In genomic region chr16:75252049-75252864, GRCh38 we compare ENCODE assay signal across 9 cellular contexts. TPM values are rescaled to one million over a fixed set of nuclear protein-coding genes. Genes with fewer than 3 reads are reported as not detected.
DNase-seq lines count a peak whose midpoint lies in the region; ATAC-seq, FAIRE-seq and TF ChIP-seq lines count a peak whose summit lies in the region.
"Had no signal": no experiment of that assay in that cellular context is flagged by ENCODE, and none has a peak within 500 bp of the region (broad histone marks: within the 10 kb centered on the region; RNA-seq: fewer than 3 reads in every experiment).

No MANE protein-coding gene starts in this region.

- H3K9me3 Mint-ChIP-seq in natural killer cell, result no peaks in the 10 kb centered on the region
- H3K9me3 Mint-ChIP-seq in natural killer cell treated with Interleukin-12 subunit alpha and Interleukin-12 subunit beta and Interleukin-15 and Interleukin-18, amount 100 ng/mL, for 72 hours, result no peaks in the 10 kb centered on the region
- H3K9me3 Mint-ChIP-seq in naive B cell, result no peaks in the 10 kb centered on the region

- H2AK5ac ChIP-seq in H1 (ENCODE audit: low read depth, low read length), result peak overlapping the region; percentile 97

- H3K23ac ChIP-seq in H1 (ENCODE audit: insufficient read length), result no peak overlapping the region

- H3K9me3 ChIP-seq in H1 (ENCODE audit: insufficient read depth in 2 of 2, low read depth in 1 of 2, low read length in 1 of 2) (no peaks in the 10 kb centered on the region), vagina (no peaks in the 10 kb centered on the region)

- TF ChIP-seq CTCF in natural killer cell (IDR thresholded peaks at IDR 0.05) (no peak), H1 (IDR thresholded peaks at IDR 0.05; ENCODE audit: control extremely low read depth in 1 of 3, insufficient read depth in 1 of 3, low read depth in 1 of 3, low read length in 3 of 3) (no peak), vagina (IDR thresholded peaks at IDR 0.05) (no peak)

- CTCF ChIA-PET in H1 (lab: Charles Lee; ENCODE audit: partially characterized antibody), result interaction anchor here (0.6 to 15.7 kb wide), 3 partner anchors 17 to 392 kb away, joined by 3 to 236 read pairs (median 16); no protein-coding TSS in a partner anchor

- H3K36me3 ChIP-seq in H1 (ENCODE audit: control insufficient read depth in 2 of 4, insufficient read depth in 4 of 4, low read length in 3 of 4), result no peaks in the 10 kb centered on the region
- H3K36me3 ChIP-seq in vagina, result no peaks in the 10 kb centered on the region

- peaks cover 27 to 31% of the 10 kb centered on the region in 2 experiments for H4K20me1 ChIP-seq in H1 (replicated peaks in 1 of 2; ENCODE audit: control insufficient read depth in 1 of 2, insufficient read depth in 2 of 2, low read length in 2 of 2)

- ATAC-seq in natural killer cell (no peak), naive B cell (ENCODE audit: low read depth in 2 of 2) (no peak), left colon (no peak)
- ATAC-seq in natural killer cell treated with Interleukin-12 subunit alpha and Interleukin-12 subunit beta and Interleukin-15 and Interleukin-18, amount 100 ng/mL, for 72 hours, result no peak

- peaks cover 14% of the 10 kb centered on the region; the same call in 1 of the 2 replicates for H3K23me2 ChIP-seq in H1 (ENCODE audit: low read depth, low read length)

- H2AFZ ChIP-seq in H1 (ENCODE audit: low read length), result peak overlapping the region; percentile 62; the same call in 1 of the 2 replicates

- H4K5ac ChIP-seq in H1 (ENCODE audit: insufficient read length, low read depth, low read length), result peak overlapping the region; percentile 73

- intact Hi-C loops in natural killer cell (cut with micrococcal nuclease) (no loop called here), vagina (cut with DNase I) (loop anchor here (5.0 kb wide), 1 partner anchor 50 kb away; no protein-coding TSS in a partner anchor), left colon (cut with DNase I, micrococcal nuclease) (no loop called here)

- H3K27ac ChIP-seq in H1 (ENCODE audit: low read depth, low read length) (peak overlapping the region; percentile 84), vagina (peak overlapping the region; percentile 88)

- H3K4me1 ChIP-seq in H1 (replicated peaks in 1 of 4; ENCODE audit: control insufficient read depth in 3 of 4, insufficient read depth in 4 of 4, low read length in 3 of 4), result peaks cover 13 to 76% (median 65%) of the 10 kb centered on the region in 4 experiments
- peaks cover 93% of the 10 kb centered on the region for H3K4me1 ChIP-seq in vagina

- H4K8ac ChIP-seq in H1 (ENCODE audit: extremely low read depth, insufficient read depth, low read length), result peak overlapping the region; percentile 84

- TF ChIP-seq POLR2A in H1 (IDR thresholded peaks at IDR 0.05; ENCODE audit: control extremely low read depth in 1 of 2, low read depth in 2 of 2, low read length in 2 of 2), result no peak
- TF ChIP-seq POLR2A in vagina (IDR thresholded peaks at IDR 0.05), result no peak

- WGBS in H1 (ENCODE audit: extremely low coverage in 1 of 2, insufficient coverage in 1 of 2, insufficient read length in 1 of 2, insufficient replicate concordance in 2 of 2, low coverage in 1 of 2, low lambda C conversion rate in 2 of 2, missing lambda C conversion rate in 1 of 2), 2 experiments, result 53% methylated on average over 20 of the region's 24 CpGs; no CpG with 5 or more reads in 1 of the 2 experiments

- H2BK20ac ChIP-seq in H1 (ENCODE audit: low read length), result peak overlapping the region; percentile 100; the same call in 1 of the 2 replicates

- POLR2A ChIA-PET in H1 (lab: Charles Lee; ENCODE audit: partially characterized antibody), result interaction anchor here (0.9 to 16.2 kb wide), 9 partner anchors 12 to 181 kb away, joined by 3 to 375 read pairs (median 5); partner anchors contain the start of gene CFDP1

- peak overlapping the region; percentile 88; the same call in 1 of the 2 replicates for H2BK15ac ChIP-seq in H1 (ENCODE audit: low read length)

- H3K27me3 ChIP-seq in H1 (replicated peaks in 1 of 4; ENCODE audit: control insufficient read depth in 3 of 4, extremely low read depth in 1 of 4, insufficient read depth in 3 of 4, low read length in 3 of 4), result no peaks in the 10 kb centered on the region; a peak in 1 of 7 replicates
- H3K27me3 ChIP-seq in vagina, result no peaks in the 10 kb centered on the region

- H3K14ac ChIP-seq in H1 (ENCODE audit: insufficient read length), result no peak overlapping the region

- peak overlapping the region; percentile 47 for H2BK120ac ChIP-seq in H1 (replicated peaks; ENCODE audit: low read depth, low read length)

- peak overlapping the region; percentile 58 for H3K4me3 Mint-ChIP-seq in natural killer cell
- H3K4me3 Mint-ChIP-seq in natural killer cell treated with Interleukin-12 subunit alpha and Interleukin-12 subunit beta and Interleukin-15 and Interleukin-18, amount 100 ng/mL, for 72 hours, result no peak overlapping the region
- H3K4me3 Mint-ChIP-seq in naive B cell, result peak overlapping the region in 7 of 8 donors; percentile 51 to 85 (median 70)

- no peak for DNase-seq in natural killer cell
- DNase-seq in natural killer cell treated with Interleukin-12 subunit alpha and Interleukin-12 subunit beta and Interleukin-15 and Interleukin-18, amount 100 ng/mL, for 72 hours (ENCODE audit: low spot score), result no peak
- no peak for DNase-seq in H1 (ENCODE audit: low read depth in 1 of 2, low spot score in 2 of 2)
- DNase-seq in naive B cell, result no peak
- no peak for DNase-seq in vagina (ENCODE audit: extremely low spot score in 2 of 2)
- DNase-seq in left colon, result no peak
- DNase-seq in CD1c-positive myeloid dendritic cell (ENCODE audit: extremely low spot score), result no peak
- DNase-seq in activated CD4-positive, alpha-beta T cell treated with anti-CD3 and anti-CD28 coated beads, Interleukin-2, amount 50 U/mL, for 48 hours, result no peak

- H3K4me3 ChIP-seq in H1 (ENCODE audit: extremely low read depth in 1 of 4, insufficient read depth in 2 of 4, low read depth in 3 of 4, low read length in 4 of 4) (peak overlapping the region in 3 of 4 experiments; percentile 5 to 51 (median 19); a peak in 4 of 8 replicates), vagina (peak overlapping the region; percentile 57 to 85)

- H3K27ac Mint-ChIP-seq in natural killer cell, result no peak overlapping the region
- H3K27ac Mint-ChIP-seq in natural killer cell treated with Interleukin-12 subunit alpha and Interleukin-12 subunit beta and Interleukin-15 and Interleukin-18, amount 100 ng/mL, for 72 hours, result no peak overlapping the region
- peak overlapping the region in 2 of 6 donors; percentile 47 to 54 for H3K27ac Mint-ChIP-seq in naive B cell

- peak overlapping the region; percentile 98 for H3K18ac ChIP-seq in H1 (ENCODE audit: extremely low read depth, low read length)

- H3K9ac ChIP-seq in H1 (replicated peaks in 1 of 4; ENCODE audit: extremely low read depth in 1 of 4, low read depth in 3 of 4, low read length in 3 of 4), result peak overlapping the region in 3 of 4 experiments; percentile 26 to 61 (median 42); a peak in 6 of 7 replicates

- H3K56ac ChIP-seq in H1 (replicated peaks; ENCODE audit: insufficient read length, low read depth, low read length), result peak overlapping the region; percentile 63

- H3K4ac ChIP-seq in H1 (replicated peaks; ENCODE audit: insufficient read length, low read depth, low read length), result peak overlapping the region; percentile 94

- H3K79me2 ChIP-seq in H1 (ENCODE audit: control insufficient read depth in 1 of 2, insufficient read depth in 2 of 2, low read length in 2 of 2), result peaks cover 27 to 75% of the 10 kb centered on the region in 2 experiments

- no peak for TF ChIP-seq RAD21 in H1 (IDR thresholded peaks at IDR 0.05 in 1 of 2, conservative IDR thresholded peaks at IDR 0.05 in 1 of 2; ENCODE audit: low read depth in 2 of 2, low read length in 2 of 2)

- peak overlapping the region; percentile 98 for H2BK5ac ChIP-seq in H1 (ENCODE audit: low read depth, low read length)

- H3K27me3 Mint-ChIP-seq in natural killer cell (ENCODE audit: low read depth in 2 of 2) (peaks cover 42 to 51% of the 10 kb centered on the region in 2 donors), naive B cell (peaks cover 48 to 90% (median 66%) of the 10 kb centered on the region in 3 donors)
- peaks cover 24 to 34% of the 10 kb centered on the region in 2 donors for H3K27me3 Mint-ChIP-seq in natural killer cell treated with Interleukin-12 subunit alpha and Interleukin-12 subunit beta and Interleukin-15 and Interleukin-18, amount 100 ng/mL, for 72 hours

- peak overlapping the region; percentile 97 for H2BK12ac ChIP-seq in H1 (ENCODE audit: low read depth, low read length)

- TF ChIP-seq EP300 in H1 (IDR thresholded peaks at IDR 0.05; ENCODE audit: borderline replicate concordance in 1 of 2, low read depth in 2 of 2, low read length in 2 of 2), result no peak

- peaks cover 41% of the 10 kb centered on the region for H3K79me1 ChIP-seq in H1 (ENCODE audit: low read depth, low read length)

- H3K4me1 Mint-ChIP-seq in natural killer cell, result peaks cover 0 to 17% of the 10 kb centered on the region in 2 donors
- no peaks in the 10 kb centered on the region for H3K4me1 Mint-ChIP-seq in natural killer cell treated with Interleukin-12 subunit alpha and Interleukin-12 subunit beta and Interleukin-15 and Interleukin-18, amount 100 ng/mL, for 72 hours (ENCODE audit: low read depth in 2 of 2)
- H3K4me1 Mint-ChIP-seq in naive B cell, result peaks cover 19 to 20% (median 19%) of the 10 kb centered on the region in 3 donors

- FAIRE-seq in H1 (lab: Jason Lieb, UNC), result no peak

- H4K91ac ChIP-seq in H1 (replicated peaks; ENCODE audit: insufficient read length, low read length), result peak overlapping the region; percentile 98

- peak overlapping the region; percentile 76 to 89 for H3K4me2 ChIP-seq in H1 (ENCODE audit: insufficient read depth in 1 of 2, low read depth in 2 of 2, low read length in 2 of 2)

- H3K36me3 Mint-ChIP-seq in natural killer cell (no peaks in the 10 kb centered on the region), naive B cell (no peaks in the 10 kb centered on the region)
- no peaks in the 10 kb centered on the region for H3K36me3 Mint-ChIP-seq in natural killer cell treated with Interleukin-12 subunit alpha and Interleukin-12 subunit beta and Interleukin-15 and Interleukin-18, amount 100 ng/mL, for 72 hours

RNA-seq across cellular contexts. Expression of gene BCAR1, which starts 0.8 kb away (rescaled TPM):
- total RNA-seq in natural killer cell (not detected), vagina (39.5 TPM), left colon (100 to 1,000 TPM; 139 to 145 TPM)
- total RNA-seq in natural killer cell treated with Interleukin-12 subunit alpha and Interleukin-12 subunit beta and Interleukin-15 and Interleukin-18, amount 100 ng/mL, for 72 hours, result not detected
- total RNA-seq in H1 (2021; fragmentation: NEBNext Ultra II Directional; extraction: Animal tissue kit (Norgen Biotek cat#: 25700)), result 103 and 105 TPM in 2 replicates
- polyA plus RNA-seq in H1 (2011; rRNA removed) (59.8 and 93.8 TPM in 2 replicates), naive B cell (ENCODE audit: low read depth in 6 of 6) (not detected)
- polyA plus RNA-seq in H1 (2011; cell fraction: cytosol; rRNA removed), result 51.9 TPM
- 130 TPM for polyA plus RNA-seq in H1 (2011; cell fraction: nucleus; rRNA removed)
- 42.6 to 68.8 TPM (median 64.7 TPM) in 4 replicates for polyA plus RNA-seq in H1 (2012, experiment 1 of 2)
- polyA plus RNA-seq in H1 (2012, experiment 2 of 2), result 54.8 TPM
- polyA plus RNA-seq in H1 (2013, experiment 1 of 2), result 83.5 TPM
- polyA plus RNA-seq in H1 (2013, experiment 2 of 2), result 83.4 TPM
- 19.1 and 21.8 TPM in 2 replicates for polyA minus RNA-seq in H1 (2011; rRNA and poly(A)+ RNA removed)
- 43.2 TPM for polyA minus RNA-seq in H1 (2011; cell fraction: cytosol; rRNA and poly(A)+ RNA removed)
- 75.0 TPM for polyA minus RNA-seq in H1 (2011; cell fraction: nucleus; rRNA and poly(A)+ RNA removed)

RNA-seq across cellular contexts. Expression of gene CTRB1, which starts 33.5 kb away (rescaled TPM):
- total RNA-seq in natural killer cell (not detected), vagina (not detected), left colon (1 to 10 TPM in 1 of 2 donors, not detected in 1; 2.4 TPM)
- total RNA-seq in natural killer cell treated with Interleukin-12 subunit alpha and Interleukin-12 subunit beta and Interleukin-15 and Interleukin-18, amount 100 ng/mL, for 72 hours, result not detected
- not detected in 2 replicates for total RNA-seq in H1 (2021; fragmentation: NEBNext Ultra II Directional; extraction: Animal tissue kit (Norgen Biotek cat#: 25700))
- polyA plus RNA-seq in H1 (2011; rRNA removed) (not detected in 2 replicates), naive B cell (ENCODE audit: low read depth in 6 of 6) (not detected)
- not detected for polyA plus RNA-seq in H1 (2011; cell fraction: cytosol; rRNA removed)
- polyA plus RNA-seq in H1 (2011; cell fraction: nucleus; rRNA removed), result not detected
- polyA plus RNA-seq in H1 (2012, experiment 1 of 2), result not detected in 4 replicates
- not detected for polyA plus RNA-seq in H1 (2012, experiment 2 of 2)
- polyA plus RNA-seq in H1 (2013, experiment 1 of 2), result not detected
- polyA plus RNA-seq in H1 (2013, experiment 2 of 2), result not detected
- not detected in 2 replicates for polyA minus RNA-seq in H1 (2011; rRNA and poly(A)+ RNA removed)
- polyA minus RNA-seq in H1 (2011; cell fraction: cytosol; rRNA and poly(A)+ RNA removed), result not detected
- polyA minus RNA-seq in H1 (2011; cell fraction: nucleus; rRNA and poly(A)+ RNA removed), result not detected
- total RNA-seq: NCI-H460 had no signal

RNA-seq across cellular contexts. Expression of gene CTRB2, which starts 45.3 kb away (rescaled TPM):
- total RNA-seq in natural killer cell (not detected), vagina (not detected), left colon (1 to 10 TPM in 1 of 2 donors, not detected in 1; 6.1 TPM)
- not detected for total RNA-seq in natural killer cell treated with Interleukin-12 subunit alpha and Interleukin-12 subunit beta and Interleukin-15 and Interleukin-18, amount 100 ng/mL, for 72 hours
- total RNA-seq in H1 (2021; fragmentation: NEBNext Ultra II Directional; extraction: Animal tissue kit (Norgen Biotek cat#: 25700)), result not detected in 2 replicates
- polyA plus RNA-seq in H1 (2011; rRNA removed) (not detected in 2 replicates), naive B cell (ENCODE audit: low read depth in 6 of 6) (not detected)
- not detected for polyA plus RNA-seq in H1 (2011; cell fraction: cytosol; rRNA removed)
- not detected for polyA plus RNA-seq in H1 (2011; cell fraction: nucleus; rRNA removed)
- polyA plus RNA-seq in H1 (2012, experiment 1 of 2), result not detected in 4 replicates
- not detected for polyA plus RNA-seq in H1 (2012, experiment 2 of 2)
- polyA plus RNA-seq in H1 (2013, experiment 1 of 2), result not detected
- polyA plus RNA-seq in H1 (2013, experiment 2 of 2), result not detected
- polyA minus RNA-seq in H1 (2011; rRNA and poly(A)+ RNA removed), result not detected in 2 replicates
- not detected for polyA minus RNA-seq in H1 (2011; cell fraction: cytosol; rRNA and poly(A)+ RNA removed)
- not detected for polyA minus RNA-seq in H1 (2011; cell fraction: nucleus; rRNA and poly(A)+ RNA removed)
- total RNA-seq: NCI-H460 had no signal

Comparison
In these comparisons a context has a peak if more than half of its experiments do, and no peak if none do; other contexts are left out.
1. RNA of gene BCAR1, which starts 0.8 kb away (total RNA-seq): 139 to 145 TPM in left colon, 103 to 105 TPM in H1 and 39.5 TPM in vagina (single experiment); not detected in natural killer cell treated with Interleukin-12 subunit alpha and Interleukin-12 subunit beta and Interleukin-15 and Interleukin-18, amount 100 ng/mL, for 72 hours and not detected in natural killer cell; every median in the first group is over 10 times any median in the second.